Comparison of ENCODE assay signal across 13 cellular contexts in genomic region chr1:31699341-31699891, GRCh38. TPM values are rescaled to one million over a fixed set of nuclear protein-coding genes. Genes with fewer than 3 reads are reported as not detected.
DNase-seq lines count a peak whose midpoint lies in the region; ATAC-seq, FAIRE-seq and TF ChIP-seq lines count a peak whose summit lies in the region.
"Had no signal": no experiment of that assay in that cellular context is flagged by ENCODE, and none has a peak within 500 bp of the region (broad histone marks: within the 10 kb centered on the region; RNA-seq: fewer than 3 reads in every experiment).

No MANE protein-coding gene starts in this region.

- H3K4me1 Mint-ChIP-seq in activated naive CD8-positive, alpha-beta T cell treated with anti-CD3 and anti-CD28 coated beads, Interleukin-2, amount 10 ng/mL, durations not matched to agents 7 days and 5 days = peaks cover 18% of the 10 kb centered on the region
- peaks cover 20% of the 10 kb centered on the region for H3K4me1 Mint-ChIP-seq in activated naive CD8-positive, alpha-beta T cell treated with anti-CD3 and anti-CD28 coated beads for 36 hours
- peaks cover 25 to 42% (median 30%) of the 10 kb centered on the region in 3 donors for H3K4me1 Mint-ChIP-seq in T-cell

- intact Hi-C loops in transverse colon (cut with DNase I; ENCODE audit: low total_unique reads) = no loop called here
- intact Hi-C loops in kidney (cut with DNase I) = no loop called here

- peak overlapping the region in 3 of 4 donors; percentile 85 to 93 (median 89) for H3K27ac ChIP-seq in transverse colon
- H3K27ac ChIP-seq in kidney (ENCODE audit: low read depth in 2 of 2, low read length in 2 of 2) = no peak overlapping the region

- peaks cover 11% of the 10 kb centered on the region for H3K27me3 ChIP-seq in transverse colon

- no peak overlapping the region for H3K4me3 Mint-ChIP-seq in activated naive CD8-positive, alpha-beta T cell treated with anti-CD3 and anti-CD28 coated beads, Interleukin-2, amount 10 ng/mL, durations not matched to agents 7 days and 5 days
- no peak overlapping the region for H3K4me3 Mint-ChIP-seq in activated naive CD8-positive, alpha-beta T cell treated with anti-CD3 and anti-CD28 coated beads for 36 hours
- peak overlapping the region in 1 of 3 donors; percentile 21 for H3K4me3 Mint-ChIP-seq in T-cell
- H3K4me3 Mint-ChIP-seq: activated T-cell treated with anti-CD3 and anti-CD28 coated beads, Interleukin-2, amount 50 U/mL, for 24 hours; endodermal cell had no signal

- H3K27ac Mint-ChIP-seq in activated naive CD8-positive, alpha-beta T cell treated with anti-CD3 and anti-CD28 coated beads, Interleukin-2, amount 10 ng/mL, durations not matched to agents 7 days and 5 days = no peak overlapping the region
- H3K27ac Mint-ChIP-seq in activated naive CD8-positive, alpha-beta T cell treated with anti-CD3 and anti-CD28 coated beads for 36 hours = no peak overlapping the region
- H3K27ac Mint-ChIP-seq in T-cell = peak overlapping the region in 1 of 2 donors; percentile 11
- H3K27ac Mint-ChIP-seq: activated T-cell treated with anti-CD3 and anti-CD28 coated beads, Interleukin-2, amount 50 U/mL, for 24 hours; endodermal cell had no signal

- POLR2A ChIA-PET in activated naive CD8-positive, alpha-beta T cell treated with anti-CD3 and anti-CD28 coated beads, Interleukin-2, amount 10 ng/mL, durations not matched to agents 7 days and 5 days (lab: Charles Lee) = no interaction called here
- POLR2A ChIA-PET in T-cell (lab: Charles Lee) = no interaction called here

- no peaks in the 10 kb centered on the region for H3K36me3 Mint-ChIP-seq in activated naive CD8-positive, alpha-beta T cell treated with anti-CD3 and anti-CD28 coated beads, Interleukin-2, amount 10 ng/mL, durations not matched to agents 7 days and 5 days
- H3K36me3 Mint-ChIP-seq in activated naive CD8-positive, alpha-beta T cell treated with anti-CD3 and anti-CD28 coated beads for 36 hours = no peaks in the 10 kb centered on the region
- H3K36me3 Mint-ChIP-seq in T-cell = no peaks in the 10 kb centered on the region
- H3K36me3 Mint-ChIP-seq: naive thymus-derived CD8-positive, alpha-beta T cell had no signal

- H3K4me1 ChIP-seq in transverse colon (peaks cover 21 to 45% (median 32%) of the 10 kb centered on the region in 4 donors), kidney (ENCODE audit: control insufficient read depth in 1 of 2, insufficient read depth in 1 of 2, low read depth in 1 of 2, low read length in 2 of 2) (peaks cover 0 to 4% of the 10 kb centered on the region in 2 donors)

- in situ Hi-C loops in transverse colon (cut with MboI; ENCODE audit: low pct_ligation_motif_present in 1 of 4, low pct_unique_long_range_greater_than_20kb in 1 of 4, low sequenced_read_pairs in 3 of 4) = no loop called here

- CTCF ChIA-PET in T-cell (lab: Charles Lee) = no interaction called here

- FAIRE-seq in kidney (lab: Jason Lieb, UNC) = no peak

- 59% methylated on average over 10 of the region's 10 CpGs; no CpG with 5 or more reads in 1 of the 2 donors for WGBS in transverse colon (ENCODE audit: low coverage in 1 of 2), 2 donors

- H3K36me3 ChIP-seq in transverse colon (no peaks in the 10 kb centered on the region), kidney (ENCODE audit: control insufficient read depth in 1 of 2, insufficient read depth in 2 of 2, low read length in 2 of 2) (no peaks in the 10 kb centered on the region)
- H3K36me3 ChIP-seq: upper lobe of right lung had no signal

- DNase-seq in activated naive CD8-positive, alpha-beta T cell treated with anti-CD3 and anti-CD28 coated beads, Interleukin-2, amount 10 ng/mL, durations not matched to agents 7 days and 5 days = peak; percentile 41
- no peak for DNase-seq in activated naive CD8-positive, alpha-beta T cell treated with anti-CD3 and anti-CD28 coated beads for 36 hours
- DNase-seq in T-cell (peak in 25 of 34 experiments; percentile 13 to 49 (median 27)), foreskin fibroblast (peak; percentile 26 to 63), transverse colon (no peak), kidney (no peak), anterior cingulate cortex (lab: John Stamatoyannopoulos, UW) (no peak), NCI-H1092 (lab: John Stamatoyannopoulos, UW) (no peak)
- DNase-seq: activated T-cell treated with anti-CD3 and anti-CD28 coated beads, Interleukin-2, amount 50 U/mL, for 24 hours; endodermal cell; NCI-H82; upper lobe of right lung had no signal

- TF ChIP-seq CTCF in foreskin fibroblast (IDR thresholded peaks at IDR 0.05; ENCODE audit: low read depth, low read length) = no peak
- no peak for TF ChIP-seq CTCF in transverse colon (IDR thresholded peaks at IDR 0.05)
- no peak for TF ChIP-seq CTCF in kidney (IDR thresholded peaks at IDR 0.05; ENCODE audit: borderline replicate concordance, extremely low read depth, insufficient read depth)

- H3K27me3 Mint-ChIP-seq in activated naive CD8-positive, alpha-beta T cell treated with anti-CD3 and anti-CD28 coated beads, Interleukin-2, amount 10 ng/mL, durations not matched to agents 7 days and 5 days = peaks cover 16% of the 10 kb centered on the region
- peaks cover 9% of the 10 kb centered on the region for H3K27me3 Mint-ChIP-seq in activated naive CD8-positive, alpha-beta T cell treated with anti-CD3 and anti-CD28 coated beads for 36 hours
- H3K27me3 Mint-ChIP-seq in T-cell = peaks cover 10 to 12% of the 10 kb centered on the region in 2 donors

- H3K4me3 ChIP-seq in foreskin fibroblast (ENCODE audit: low read depth in 1 of 2, low read length in 2 of 2) = no peak overlapping the region
- no peak overlapping the region for H3K4me3 ChIP-seq in transverse colon
- no peak overlapping the region for H3K4me3 ChIP-seq in kidney (ENCODE audit: low read length in 2 of 2)
- H3K4me3 ChIP-seq: upper lobe of right lung had no signal

- no peak overlapping the region for H3K9ac ChIP-seq in kidney (ENCODE audit: low read length in 2 of 2)

- H3K9me3 ChIP-seq in transverse colon (no peaks in the 10 kb centered on the region), kidney (ENCODE audit: control insufficient read depth in 1 of 2, low read length in 2 of 2) (no peaks in the 10 kb centered on the region)
- H3K9me3 ChIP-seq: upper lobe of right lung had no signal

- no peak for TF ChIP-seq EP300 in transverse colon (IDR thresholded peaks at IDR 0.05; ENCODE audit: low read depth)

- peak; percentile 59 for ATAC-seq in activated naive CD8-positive, alpha-beta T cell treated with anti-CD3 and anti-CD28 coated beads, Interleukin-2, amount 10 ng/mL, durations not matched to agents 7 days and 5 days (ENCODE audit: low read depth)
- ATAC-seq in T-cell (replicated peaks in 1 of 4) = peak in 3 of 4 experiments; percentile 52 to 75 (median 69)
- ATAC-seq: upper lobe of right lung had no signal

- no peak for TF ChIP-seq POLR2A in transverse colon (IDR thresholded peaks at IDR 0.05)

- H3K9me3 Mint-ChIP-seq in activated naive CD8-positive, alpha-beta T cell treated with anti-CD3 and anti-CD28 coated beads, Interleukin-2, amount 10 ng/mL, durations not matched to agents 7 days and 5 days = no peaks in the 10 kb centered on the region
- no peaks in the 10 kb centered on the region for H3K9me3 Mint-ChIP-seq in activated naive CD8-positive, alpha-beta T cell treated with anti-CD3 and anti-CD28 coated beads for 36 hours
- H3K9me3 Mint-ChIP-seq in T-cell = no peaks in the 10 kb centered on the region
- H3K9me3 Mint-ChIP-seq: activated T-cell treated with anti-CD3 and anti-CD28 coated beads, Interleukin-2, amount 50 U/mL, for 24 hours; endodermal cell; naive thymus-derived CD8-positive, alpha-beta T cell had no signal

RNA-seq across cellular contexts. Expression of gene COL16A1, which starts 4.4 kb away (rescaled TPM):
- total RNA-seq in activated naive CD8-positive, alpha-beta T cell treated with anti-CD3 and anti-CD28 coated beads, Interleukin-2, amount 10 ng/mL, durations not matched to agents 7 days and 5 days = under 1 TPM in 1 of 2 experiments, not detected in 1; 0.14 TPM
- under 1 TPM; 0.36 to 0.93 TPM for total RNA-seq in activated naive CD8-positive, alpha-beta T cell treated with anti-CD3 and anti-CD28 coated beads for 36 hours
- total RNA-seq in T-cell = under 1 TPM in 3 of 5 donors, not detected in 2; 0.41 to 0.67 (median 0.59) TPM
- 100 to 1,000 TPM in 1 of 4 donors, 10 to 100 TPM in 3; 14.3 to 135 (median 40.1) TPM for total RNA-seq in transverse colon
- total RNA-seq in kidney = 29.0 TPM
- 9.2 TPM for polyA plus RNA-seq in kidney (ENCODE audit: insufficient read depth, low read depth, low replicate concordance)
- total RNA-seq: naive thymus-derived CD8-positive, alpha-beta T cell had no signal

RNA-seq across cellular contexts. Expression of gene PEF1, which starts 54.7 kb away (rescaled TPM):
- 10 to 100 TPM; 47.2 TPM for total RNA-seq in activated naive CD8-positive, alpha-beta T cell treated with anti-CD3 and anti-CD28 coated beads, Interleukin-2, amount 10 ng/mL, durations not matched to agents 7 days and 5 days
- total RNA-seq in activated naive CD8-positive, alpha-beta T cell treated with anti-CD3 and anti-CD28 coated beads for 36 hours = 10 to 100 TPM; 61.4 to 61.6 TPM
- total RNA-seq in T-cell (10 to 100 TPM; 38.7 to 49.8 (median 42.4) TPM), transverse colon (10 to 100 TPM; 12.3 to 61.7 (median 49.9) TPM), kidney (69.0 TPM)
- polyA plus RNA-seq in kidney (ENCODE audit: insufficient read depth, low read depth, low replicate concordance) = 120 TPM

Comparison
In these comparisons a context has a peak if more than half of its experiments do, and no peak if none do; other contexts are left out.
1. DNase-seq: peak in activated naive CD8-positive, alpha-beta T cell treated with anti-CD3 and anti-CD28 coated beads, Interleukin-2, amount 10 ng/mL, durations not matched to agents 7 days and 5 days (single experiment), T-cell (25 of 34) and foreskin fibroblast (2 of 2); none in activated naive CD8-positive, alpha-beta T cell treated with anti-CD3 and anti-CD28 coated beads for 36 hours (single experiment), transverse colon (single experiment), kidney (single experiment), anterior cingulate cortex (0 of 58) and NCI-H1092 (single experiment).
2. H3K27ac ChIP-seq: peak in transverse colon (3 of 4); none in kidney (0 of 2).
3. RNA of gene COL16A1, which starts 4.4 kb away (total RNA-seq): 14.3 to 135 TPM in transverse colon and 29.0 TPM in kidney (single experiment); 0.36 to 0.93 TPM in activated naive CD8-positive, alpha-beta T cell treated with anti-CD3 and anti-CD28 coated beads for 36 hours, 0.41 to 0.67 TPM in T-cell and 0.14 TPM in activated naive CD8-positive, alpha-beta T cell treated with anti-CD3 and anti-CD28 coated beads, Interleukin-2, amount 10 ng/mL, durations not matched to agents 7 days and 5 days; every median in the first group is over 4 times any median in the second.